17 cellular contexts compared by ENCODE assay signal in genomic region chr5:143931389-143931984, GRCh38.
A peak's percentile ranks its signal among the peaks of the same experiment; 100 is the strongest.
DNase-seq lines count a peak whose midpoint lies in the region; ATAC-seq, FAIRE-seq and TF ChIP-seq lines count a peak whose summit lies in the region.
"Had no signal": no experiment of that assay in that cellular context is flagged by ENCODE, and none has a peak within 500 bp of the region (broad histone marks: within the 10 kb centered on the region; RNA-seq: fewer than 3 reads in every experiment).

No MANE protein-coding gene starts in this region.

- TF ChIP-seq CTCF in sigmoid colon (IDR thresholded peaks at IDR 0.05) (no peak), kidney (IDR thresholded peaks at IDR 0.05; ENCODE audit: borderline replicate concordance, extremely low read depth, insufficient read depth) (no peak)

- 90 to 93% methylated on average over 4 of the region's 4 CpGs for WGBS in sigmoid colon, 2 donors

- peak; percentile 91 for ATAC-seq in left ventricle myocardium superior
- ATAC-seq: activated naive CD4-positive, alpha-beta T cell treated with anti-CD3 and anti-CD28 coated beads, Interleukin-2, amount 50 U/mL, for 72 hours had no signal

- H3K27me3 ChIP-seq in sigmoid colon, result no peaks in the 10 kb centered on the region
- H3K27me3 ChIP-seq: breast epithelium, ovary, upper lobe of left lung had no signal

- H3K27ac ChIP-seq in sigmoid colon (peak overlapping the region in 1 of 4 donors; percentile 26), kidney (ENCODE audit: low read depth in 2 of 2, low read length in 2 of 2) (no peak overlapping the region)
- H3K27ac ChIP-seq: 22Rv1, breast epithelium, ovary, upper lobe of left lung had no signal

- no peak for TF ChIP-seq POLR2A in sigmoid colon (IDR thresholded peaks at IDR 0.05)

- no peak for TF ChIP-seq EP300 in sigmoid colon (IDR thresholded peaks at IDR 0.05)

- DNase-seq in DMS 273 (lab: John Stamatoyannopoulos, UW; ENCODE audit: unreplicated experiment), result peak; percentile 84
- DNase-seq in DMS 273 treated with DMSO at 0.1 percent for 48 hours (lab: John Stamatoyannopoulos, UW), result no peak
- DNase-seq in NCI-H2196 (lab: John Stamatoyannopoulos, UW; ENCODE audit: unreplicated experiment), result peak; percentile 66
- DNase-seq in left ventricle myocardium superior, result peak; percentile 37
- peak; percentile 72 for DNase-seq in sigmoid colon
- no peak for DNase-seq in kidney
- no peak for DNase-seq in DMS153 treated with DMSO at 0.1 percent for 48 hours (lab: John Stamatoyannopoulos, UW; ENCODE audit: unreplicated experiment)
- no peak for DNase-seq in stimulated activated CD4-positive, alpha-beta T cell treated with anti-CD3 and anti-CD28 coated beads, Interleukin-4, amount 100 ng/mL, for 24 hours
- DNase-seq: activated CD4-positive, alpha-beta T cell treated with anti-CD3 and anti-CD28 coated beads for 48 hours; effector CD8-positive, alpha-beta T cell; MV-4-11; NCI-H526 treated with DMSO at 0.1 percent for 48 hours; ovary; upper lobe of left lung had no signal

- no peak for FAIRE-seq in kidney (lab: Jason Lieb, UNC)

- H3K4me3 ChIP-seq in sigmoid colon (no peak overlapping the region), kidney (ENCODE audit: low read length in 2 of 2) (no peak overlapping the region)
- H3K4me3 ChIP-seq: breast epithelium, ovary, upper lobe of left lung had no signal

- no peaks in the 10 kb centered on the region for H3K36me3 ChIP-seq in sigmoid colon
- H3K36me3 ChIP-seq in kidney (ENCODE audit: control insufficient read depth in 1 of 2, insufficient read depth in 2 of 2, low read length in 2 of 2), result no peaks in the 10 kb centered on the region
- H3K36me3 ChIP-seq: breast epithelium, ovary, upper lobe of left lung had no signal

- H3K9ac ChIP-seq in kidney (ENCODE audit: low read length in 2 of 2), result no peak overlapping the region

- intact Hi-C loops in left ventricle myocardium superior (cut with micrococcal nuclease) (no loop called here), sigmoid colon (cut with DNase I) (no loop called here), kidney (cut with DNase I) (no loop called here)

- H3K4me1 ChIP-seq in sigmoid colon (peaks cover 0 to 13% (median 8%) of the 10 kb centered on the region in 4 donors), kidney (ENCODE audit: control insufficient read depth in 1 of 2, insufficient read depth in 1 of 2, low read depth in 1 of 2, low read length in 2 of 2) (no peaks in the 10 kb centered on the region)
- H3K4me1 ChIP-seq: breast epithelium, upper lobe of left lung had no signal

- H3K9me3 ChIP-seq in sigmoid colon (peaks cover 0 to 6% (median 0%) of the 10 kb centered on the region in 4 donors), kidney (ENCODE audit: control insufficient read depth in 1 of 2, low read length in 2 of 2) (peaks cover 0 to 4% of the 10 kb centered on the region in 2 donors)
- H3K9me3 ChIP-seq: ovary had no signal

Comparison
In these comparisons a context has a peak if more than half of its experiments do, and no peak if none do; other contexts are left out.
1. DNase-seq: peak in DMS 273 (single experiment), NCI-H2196 (single experiment), left ventricle myocardium superior (single experiment) and sigmoid colon (single experiment); none in DMS 273 treated with DMSO at 0.1 percent for 48 hours (single experiment), kidney (single experiment), DMS153 treated with DMSO at 0.1 percent for 48 hours (single experiment) and stimulated activated CD4-positive, alpha-beta T cell treated with anti-CD3 and anti-CD28 coated beads, Interleukin-4, amount 100 ng/mL, for 24 hours (single experiment).